ENCODE assay signal across 8 cellular contexts in the genomic region with DNA sequence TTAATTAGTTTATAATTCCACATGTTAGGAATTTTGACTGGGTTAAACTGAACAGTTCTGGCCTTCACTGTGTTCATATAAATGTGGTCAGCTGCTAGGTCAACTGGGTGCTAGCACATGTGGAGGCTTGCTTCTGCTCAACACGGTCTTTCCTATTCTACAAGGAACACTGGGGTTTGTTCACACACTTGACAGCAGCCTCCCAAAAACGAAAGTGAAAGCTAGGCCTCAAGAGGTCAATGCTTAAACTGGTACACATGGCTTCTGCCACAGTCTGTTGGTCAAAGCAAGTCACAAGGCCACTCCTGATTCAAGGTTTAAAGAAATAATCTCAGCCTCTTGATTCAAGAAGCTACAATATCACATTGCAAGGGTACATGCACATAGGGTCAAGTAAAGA.
DNase-seq lines count a peak whose midpoint lies in the region; ATAC-seq, FAIRE-seq and TF ChIP-seq lines count a peak whose summit lies in the region.

No MANE protein-coding gene starts in this region.

- H3K27ac Mint-ChIP-seq in HFFc6: peak overlapping the region; percentile 37; the same call in 1 of the 2 replicates

- no peak for TF ChIP-seq POLR2A in GM18505 (IDR thresholded peaks at IDR 0.05; ENCODE audit: borderline replicate concordance, extremely low read depth, insufficient read depth, insufficient read length)

- FAIRE-seq in RCC 7860 (lab: Jason Lieb, UNC): no peak

- ATAC-seq in activated T-cell treated with anti-CD3 and anti-CD28 coated beads, Interleukin-2, amount 50 U/mL, for 4 hours: peak in 1 of 2 donors; percentile 37
- ATAC-seq in foreskin keratinocyte (no peak), GM18505 (IDR thresholded peaks at IDR 0.05; ENCODE audit: unreplicated experiment) (no peak)

- TF ChIP-seq CTCF in HFFc6 (IDR thresholded peaks at IDR 0.05): no peak
- TF ChIP-seq CTCF in foreskin keratinocyte (conservative IDR thresholded peaks at IDR 0.05): no peak

- no peak for DNase-seq in activated T-cell treated with anti-CD3 and anti-CD28 coated beads, Interleukin-2, amount 50 U/mL, for 4 hours
- DNase-seq in activated T-cell treated with anti-CD3 and anti-CD28 coated beads, Interleukin-2, amount 50 U/mL, for 1 hour: no peak
- DNase-seq in HFFc6: peak; percentile 19
- DNase-seq in RCC 7860 (ENCODE audit: low spot score): peak; percentile 23
- peak; percentile 1 to 11 for DNase-seq in foreskin keratinocyte
- DNase-seq in cerebellum (ENCODE audit: low spot score): no peak
- DNase-seq in NOMO-1 treated with DMSO at 0.1 percent for 48 hours (lab: John Stamatoyannopoulos, UW; ENCODE audit: unreplicated experiment): no peak

- no peaks in the 10 kb centered on the region for H3K27me3 ChIP-seq in foreskin keratinocyte

- no peaks in the 10 kb centered on the region for H3K27me3 Mint-ChIP-seq in activated T-cell treated with anti-CD3 and anti-CD28 coated beads, Interleukin-2, amount 50 U/mL, for 4 hours (ENCODE audit: low read depth)
- peaks cover 3% of the 10 kb centered on the region for H3K27me3 Mint-ChIP-seq in HFFc6 (ENCODE audit: insufficient read depth)

- H3K36me3 Mint-ChIP-seq in activated T-cell treated with anti-CD3 and anti-CD28 coated beads, Interleukin-2, amount 50 U/mL, for 4 hours (ENCODE audit: insufficient read depth): no peaks in the 10 kb centered on the region
- H3K36me3 Mint-ChIP-seq in HFFc6 (ENCODE audit: low read depth): no peaks in the 10 kb centered on the region

- H3K9me3 Mint-ChIP-seq in activated T-cell treated with anti-CD3 and anti-CD28 coated beads, Interleukin-2, amount 50 U/mL, for 4 hours: peaks cover 6% of the 10 kb centered on the region
- H3K9me3 Mint-ChIP-seq in HFFc6: no peaks in the 10 kb centered on the region

- H3K4me1 Mint-ChIP-seq in activated T-cell treated with anti-CD3 and anti-CD28 coated beads, Interleukin-2, amount 50 U/mL, for 4 hours (ENCODE audit: low read depth): peaks cover 17% of the 10 kb centered on the region
- H3K4me1 Mint-ChIP-seq in HFFc6 (ENCODE audit: low read depth): peaks cover 21% of the 10 kb centered on the region

- H3K4me1 ChIP-seq in foreskin keratinocyte: no peaks in the 10 kb centered on the region

- peak overlapping the region; percentile 20 for H3K4me3 Mint-ChIP-seq in activated T-cell treated with anti-CD3 and anti-CD28 coated beads, Interleukin-2, amount 50 U/mL, for 4 hours
- H3K4me3 Mint-ChIP-seq in HFFc6: peak overlapping the region; percentile 64

- no peak overlapping the region for H3K27ac ChIP-seq in foreskin keratinocyte

Comparison
In these comparisons a context has a peak if more than half of its experiments do, and no peak if none do; other contexts are left out.
1. DNase-seq: peak in HFFc6 (single experiment), RCC 7860 (single experiment) and foreskin keratinocyte (2 of 2); none in activated T-cell treated with anti-CD3 and anti-CD28 coated beads, Interleukin-2, amount 50 U/mL, for 4 hours (single experiment), activated T-cell treated with anti-CD3 and anti-CD28 coated beads, Interleukin-2, amount 50 U/mL, for 1 hour (single experiment), cerebellum (single experiment) and NOMO-1 treated with DMSO at 0.1 percent for 48 hours (single experiment).